Comparison of ENCODE assay signal across 1 cellular context in genomic region chr11:1116104-1116503, GRCh38.
A peak's percentile ranks its signal among the peaks of the same experiment; 100 is the strongest.
TF ChIP-seq lines count a peak whose summit lies in the region.

No MANE protein-coding gene starts in this region.

TF ChIP-seq in HepG2, 621 proteins besides CTCF, POLR2A, EP300 and RAD21:
- TF ChIP-seq ZNF33B (CRISPR knock-in tag; IDR thresholded peaks at IDR 0.05): no peak
- TF ChIP-seq MNT (IDR thresholded peaks at IDR 0.05): peak; percentile 86
